ENCODE assay signal across 35 cellular contexts in the genomic region with DNA sequence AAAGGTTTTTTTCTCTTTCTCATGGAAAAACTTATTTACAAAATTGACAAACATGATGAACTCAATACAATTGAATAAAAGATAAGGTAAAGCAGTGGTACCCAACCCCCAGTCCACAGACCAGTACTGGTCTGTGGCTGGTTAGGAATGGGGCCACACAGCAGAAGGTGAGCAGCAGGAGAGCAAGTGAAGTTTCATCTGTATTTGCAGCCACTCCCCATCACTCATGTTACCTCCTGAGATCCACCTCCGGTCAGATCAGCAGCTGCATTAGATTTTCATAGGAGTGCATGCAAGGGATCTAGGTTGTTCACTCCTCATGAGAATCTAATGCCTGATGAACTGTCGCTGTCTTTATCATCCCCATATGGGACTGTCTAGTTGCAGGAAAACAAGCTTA. TPM values are rescaled to one million over a fixed set of nuclear protein-coding genes. Genes with fewer than 3 reads are reported as not detected.
"Had no signal": no experiment of that assay in that cellular context is flagged by ENCODE, and none has a peak within 500 bp of the region (broad histone marks: within the 10 kb centered on the region; RNA-seq: fewer than 3 reads in every experiment).

No MANE protein-coding gene starts in this region.

- H3K9me3 ChIP-seq: MG63 had no signal

- DNase-seq: Karpas-422, Kasumi-1, MG63, MM.1S, MV-4-11, NCI-H1048, NCI-H1092, NCI-H1092 treated with DMSO at 0.1 percent for 48 hours, NCI-H1105, NCI-H1105 treated with DMSO at 0.1 percent for 48 hours, NCI-H1417, NCI-H1417 treated with DMSO at 0.1 percent for 48 hours, NCI-H1436, NCI-H1436 treated with DMSO at 0.1 percent for 48 hours, NCI-H146, NCI-H1694, NCI-H1694 treated with DMSO at 0.1 percent for 48 hours, NCI-H187, NCI-H187 treated with DMSO at 0.1 percent for 48 hours, NCI-H1930, NCI-H2029, NCI-H2029 treated with DMSO at 0.1 percent for 48 hours, NCI-H2081, NCI-H2081 treated with DMSO at 0.1 percent for 48 hours, NCI-H2107, NCI-H2171, NCI-H2171 treated with DMSO at 0.1 percent for 48 hours, NCI-H2227 treated with DMSO at 0.1 percent for 48 hours, NCI-H226, NCI-H345, NCI-H446, NCI-H446 treated with DMSO at 0.1 percent for 48 hours, NCI-H510A, NCI-H510A treated with DMSO at 0.1 percent for 48 hours had no signal

- H3K27me3 ChIP-seq: MG63 had no signal

- H3K36me3 ChIP-seq: MG63 had no signal

- H3K4me3 ChIP-seq: MG63 had no signal

RNA-seq across cellular contexts. Expression of a gene that starts 47.5 kb away (rescaled TPM):
- total RNA-seq: LHCN-M2 had no signal
